ENCODE assay signal across 20 cellular contexts in genomic region chr4:71333960-71334951, GRCh38. TPM values are rescaled to one million over a fixed set of nuclear protein-coding genes. Genes with fewer than 3 reads are reported as not detected.
DNase-seq lines count a peak whose midpoint lies in the region; ATAC-seq and TF ChIP-seq lines count a peak whose summit lies in the region.
"Had no signal": no experiment of that assay in that cellular context is flagged by ENCODE, and none has a peak within 500 bp of the region (broad histone marks: within the 10 kb centered on the region; RNA-seq: fewer than 3 reads in every experiment).

No MANE protein-coding gene starts in this region.

- no peak overlapping the region for H3K4me3 ChIP-seq in AG10803 (ENCODE audit: low read length)
- H3K4me3 ChIP-seq in IMR-90 (ENCODE audit: insufficient read depth, low read depth, low read length), result no peak overlapping the region
- no peak overlapping the region for H3K4me3 ChIP-seq in brain microvascular endothelial cell (ENCODE audit: low read depth, low read length)
- H3K4me3 ChIP-seq: A549, thoracic aorta had no signal

- H3K9ac ChIP-seq in IMR-90 (ENCODE audit: low read depth, low read length), result no peak overlapping the region

- 0 out of 2 replicates have a peak overlapping the region, but pooled peaks have one; percentile 15 for H3K14ac ChIP-seq in IMR-90 (replicated peaks; ENCODE audit: low read depth, low read length)

- 0 out of 2 replicates have a peak overlapping the region, but pooled peaks have one; percentile 35 for H3K4ac ChIP-seq in IMR-90 (ENCODE audit: low read depth, low read length)

- no peak overlapping the region for H2AK9ac ChIP-seq in IMR-90 (replicated peaks; ENCODE audit: low read depth, low read length, poor library complexity)

- intact Hi-C loops in IMR-90 (cut with micrococcal nuclease), result no loop called here
- intact Hi-C loops in Right ventricle myocardium superior (cut with DNase I), result no loop called here

- H2BK120ac ChIP-seq in IMR-90 (ENCODE audit: low read depth, low read length), result no peak overlapping the region

- peaks cover 22 to 39% of the 10 kb centered on the region in 2 experiments for H3K79me1 ChIP-seq in IMR-90 (ENCODE audit: low read depth in 1 of 2, low read length in 2 of 2)

- H3K36me3 ChIP-seq in IMR-90 (ENCODE audit: control insufficient read depth, insufficient read depth, low read length), result peaks cover 3% of the 10 kb centered on the region
- H3K36me3 ChIP-seq in brain microvascular endothelial cell (replicated peaks), result no peaks in the 10 kb centered on the region
- H3K36me3 ChIP-seq: thoracic aorta had no signal

- TF ChIP-seq CTCF in AG10803 (conservative IDR thresholded peaks at IDR 0.05; ENCODE audit: low read length), result no peak
- no peak for TF ChIP-seq CTCF in IMR-90 (conservative IDR thresholded peaks at IDR 0.05; ENCODE audit: low read depth, low read length)
- TF ChIP-seq CTCF in brain microvascular endothelial cell (IDR thresholded peaks at IDR 0.05; ENCODE audit: low read depth, low read length, missing control alignments), result no peak

- H3K18ac ChIP-seq in IMR-90 (ENCODE audit: low read depth, low read length), result peak overlapping the region; percentile 35; the same call in 1 of the 2 replicates

- H2BK15ac ChIP-seq in IMR-90 (ENCODE audit: low read depth, low read length), result peak overlapping the region; percentile 27; the same call in 2 of the 3 replicates

- H3K9me1 ChIP-seq in IMR-90 (ENCODE audit: insufficient read depth, low read length), result peaks cover 15% of the 10 kb centered on the region

- H4K20me1 ChIP-seq in IMR-90 (ENCODE audit: insufficient read depth, low read length), result peaks cover 12% of the 10 kb centered on the region

- BruUV-seq in IMR-90 (replicated peaks; lab: Mats Ljungman, UMichigan), result no TSS peak

- H3K27me3 ChIP-seq in IMR-90 (ENCODE audit: control insufficient read depth, insufficient read depth, low read length) (no peaks in the 10 kb centered on the region), brain microvascular endothelial cell (replicated peaks) (no peaks in the 10 kb centered on the region)

- dilution Hi-C loops in IMR-90 (cut with HindIII; ENCODE audit: low sequenced_read_pairs, unreplicated experiment), result no loop called here

- H3K4me2 ChIP-seq in IMR-90 (ENCODE audit: low read depth, low read length), result no peak overlapping the region; the same call in 1 of the 2 replicates
- H3K4me2 ChIP-seq: A549 had no signal

- TF ChIP-seq POLR2A in IMR-90 (IDR thresholded peaks at IDR 0.05; ENCODE audit: low read depth, low read length), result no peak

- H4K91ac ChIP-seq in IMR-90 (ENCODE audit: insufficient read depth, low read depth, low read length), result no peak overlapping the region

- H3K9me3 ChIP-seq in IMR-90 (ENCODE audit: control insufficient read depth, insufficient read depth, low read length), result no peaks in the 10 kb centered on the region
- H3K9me3 ChIP-seq: A549, thoracic aorta had no signal

- in situ Hi-C loops in IMR-90 (cut with MboI; ENCODE audit: low sequenced_read_pairs), result no loop called here
- in situ Hi-C loops in brain microvascular endothelial cell (cut with HindIII; ENCODE audit: low pct_ligation_motif_present, low sequenced_read_pairs), result no loop called here

- no peak overlapping the region; a peak in 1 of 4 replicates for H4K8ac ChIP-seq in IMR-90 (ENCODE audit: low read depth in 2 of 2, low read length in 2 of 2)

- H2BK5ac ChIP-seq in IMR-90 (ENCODE audit: low read depth, low read length, poor library complexity, severe bottlenecking), result peak overlapping the region; percentile 28

- H2AFZ ChIP-seq in IMR-90 (replicated peaks; ENCODE audit: low read length, poor library complexity), result no peak overlapping the region

- no CpG with 5 or more reads among the region's 3 CpGs for WGBS in IMR-90 (ENCODE audit: extremely low coverage in 2 of 2, insufficient read length in 1 of 2), 2 experiments

- peak; percentile 67 for ATAC-seq in IMR-90 (ENCODE audit: low read depth)
- no peak for ATAC-seq in HG02571 (IDR thresholded peaks at IDR 0.05; ENCODE audit: unreplicated experiment)
- no peak for ATAC-seq in Right ventricle myocardium superior (ENCODE audit: poor library complexity)
- ATAC-seq: A549; activated CD8-positive, alpha-beta T cell treated with anti-CD3 and anti-CD28 coated beads, Interleukin-2, amount 10 ng/mL, durations not matched to agents 7 days and 5 days; natural killer cell treated with Interleukin-12 subunit alpha and Interleukin-12 subunit beta and Interleukin-15 and Interleukin-18, amount 100 ng/mL, for 72 hours had no signal

- H3K27ac ChIP-seq in IMR-90 (ENCODE audit: insufficient read depth, low read length), result no peak overlapping the region
- H3K27ac ChIP-seq in brain microvascular endothelial cell, result no peak overlapping the region
- H3K27ac ChIP-seq: A549, thoracic aorta had no signal

- H3K4me1 ChIP-seq in IMR-90 (ENCODE audit: control insufficient read depth, insufficient read depth, low read length), result peaks cover 14% of the 10 kb centered on the region
- H3K4me1 ChIP-seq: A549 had no signal

- POLR2A ChIA-PET in IMR-90 (lab: Charles Lee; ENCODE audit: unreplicated experiment), result no interaction called here

- 0 out of 2 replicates have a peak overlapping the region, but pooled peaks have one; percentile 10 for H3K23ac ChIP-seq in IMR-90 (ENCODE audit: low read depth, low read length)

- TF ChIP-seq RAD21 in IMR-90 (IDR thresholded peaks at IDR 0.05; ENCODE audit: low read length), result no peak

- H2BK20ac ChIP-seq in IMR-90 (ENCODE audit: low read depth, low read length), result no peak overlapping the region

- DNase-seq in AG10803 (ENCODE audit: low read depth) (peak; percentile 47), IMR-90 (peak; percentile 66), brain microvascular endothelial cell (peak; percentile 25), kidney tubule cell (ENCODE audit: low spot score) (peak; percentile 72), activated T-cell treated with anti-CD3 and anti-CD28 coated beads for 4 hours (no peak), SHP77 (lab: John Stamatoyannopoulos, UW) (no peak), Right ventricle myocardium superior (no peak)
- DNase-seq: activated CD8-positive, alpha-beta T cell treated with anti-CD3 and anti-CD28 coated beads, Interleukin-2, amount 10 ng/mL, durations not matched to agents 7 days and 5 days; activated T-cell treated with anti-CD3 and anti-CD28 coated beads, Interleukin-2, amount 50 U/mL, for 48 hours; CD4-positive, alpha-beta T cell; DMS79; hippocampal formation; KG1; kidney; NCI-H1105; NCI-H526 had no signal

- CTCF ChIA-PET in IMR-90 (lab: Yijun Ruan, JAX), result no interaction called here

- peak overlapping the region; percentile 62 for H2AK5ac ChIP-seq in IMR-90 (ENCODE audit: low read depth, low read length)

- no peak overlapping the region for H3K56ac ChIP-seq in IMR-90 (ENCODE audit: extremely low read depth, insufficient read depth, low read length)

- H4K5ac ChIP-seq in IMR-90 (ENCODE audit: low read depth, low read length), result no peak overlapping the region

TF ChIP-seq in IMR-90, 13 proteins besides CTCF, POLR2A, EP300 and RAD21:
- peak; percentile 55 for TF ChIP-seq RCOR1 (IDR thresholded peaks at IDR 0.05; ENCODE audit: insufficient replicate concordance, low read length)
- TF ChIP-seq NFE2L2 (IDR thresholded peaks at IDR 0.05; ENCODE audit: low read depth, low read length), result no peak

RNA-seq across cellular contexts. Expression of gene SLC4A4, which starts 4.6 kb away (rescaled TPM):
- 16.8 and 23.9 TPM in 2 replicates for total RNA-seq in IMR-90 (2012; rRNA removed)
- polyA plus RNA-seq in IMR-90 (2012; rRNA removed), result 4.6 and 5.6 TPM in 2 replicates
- 1.3 and 1.7 TPM in 2 replicates for polyA plus RNA-seq in IMR-90 (2012; cell fraction: cytosol; rRNA removed)
- polyA plus RNA-seq in IMR-90 (2012; cell fraction: nucleus; rRNA removed; ENCODE audit: low replicate concordance), result 1.8 and 7.8 TPM in 2 replicates
- total RNA-seq in Right ventricle myocardium superior, result 21.2 TPM

Comparison
In these comparisons a context has a peak if more than half of its experiments do, and no peak if none do; other contexts are left out.
1. DNase-seq: peak in AG10803 (single experiment), IMR-90 (single experiment), brain microvascular endothelial cell (single experiment) and kidney tubule cell (single experiment); none in activated T-cell treated with anti-CD3 and anti-CD28 coated beads for 4 hours (single experiment), SHP77 (0 of 2) and Right ventricle myocardium superior (single experiment).